Comparison of ENCODE assay signal across 1 cellular context in the genomic region with DNA sequence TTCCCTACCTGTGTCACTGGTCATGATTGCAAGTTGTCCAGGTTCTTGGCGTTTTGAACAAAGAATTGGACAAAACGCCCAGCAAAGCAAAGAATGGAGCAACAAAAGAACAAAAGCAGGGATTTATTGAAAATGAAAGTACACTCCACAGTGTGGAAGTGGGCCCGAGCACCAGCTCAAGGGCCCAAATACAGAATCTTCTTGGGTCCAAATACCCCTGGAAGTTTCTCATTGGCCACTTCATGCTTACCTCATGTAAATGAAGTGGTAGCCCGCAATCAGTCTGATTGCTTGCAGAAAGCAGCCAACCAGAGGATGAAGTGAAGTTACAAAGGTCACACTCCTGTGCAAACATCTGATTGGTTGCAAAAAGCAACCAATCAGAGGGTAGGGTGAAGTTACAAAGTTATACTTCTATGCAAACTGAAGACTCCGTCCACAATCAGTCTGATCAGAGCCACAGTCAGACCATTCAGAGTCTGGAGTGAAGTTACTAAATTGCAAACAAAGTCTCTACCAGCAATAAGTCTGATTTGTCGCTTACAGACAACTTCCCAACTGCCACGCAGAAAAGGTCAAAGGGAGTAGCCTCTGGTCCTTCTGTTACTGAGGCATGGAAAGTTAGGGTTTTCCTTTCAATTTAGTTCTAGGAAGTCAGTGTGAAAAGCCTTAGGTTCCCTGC.
TF ChIP-seq lines count a peak whose summit lies in the region.

No MANE protein-coding gene starts in this region.

TF ChIP-seq in GM23338, 12 proteins besides CTCF, POLR2A, EP300 and RAD21:
- TF ChIP-seq, protein P1, sequence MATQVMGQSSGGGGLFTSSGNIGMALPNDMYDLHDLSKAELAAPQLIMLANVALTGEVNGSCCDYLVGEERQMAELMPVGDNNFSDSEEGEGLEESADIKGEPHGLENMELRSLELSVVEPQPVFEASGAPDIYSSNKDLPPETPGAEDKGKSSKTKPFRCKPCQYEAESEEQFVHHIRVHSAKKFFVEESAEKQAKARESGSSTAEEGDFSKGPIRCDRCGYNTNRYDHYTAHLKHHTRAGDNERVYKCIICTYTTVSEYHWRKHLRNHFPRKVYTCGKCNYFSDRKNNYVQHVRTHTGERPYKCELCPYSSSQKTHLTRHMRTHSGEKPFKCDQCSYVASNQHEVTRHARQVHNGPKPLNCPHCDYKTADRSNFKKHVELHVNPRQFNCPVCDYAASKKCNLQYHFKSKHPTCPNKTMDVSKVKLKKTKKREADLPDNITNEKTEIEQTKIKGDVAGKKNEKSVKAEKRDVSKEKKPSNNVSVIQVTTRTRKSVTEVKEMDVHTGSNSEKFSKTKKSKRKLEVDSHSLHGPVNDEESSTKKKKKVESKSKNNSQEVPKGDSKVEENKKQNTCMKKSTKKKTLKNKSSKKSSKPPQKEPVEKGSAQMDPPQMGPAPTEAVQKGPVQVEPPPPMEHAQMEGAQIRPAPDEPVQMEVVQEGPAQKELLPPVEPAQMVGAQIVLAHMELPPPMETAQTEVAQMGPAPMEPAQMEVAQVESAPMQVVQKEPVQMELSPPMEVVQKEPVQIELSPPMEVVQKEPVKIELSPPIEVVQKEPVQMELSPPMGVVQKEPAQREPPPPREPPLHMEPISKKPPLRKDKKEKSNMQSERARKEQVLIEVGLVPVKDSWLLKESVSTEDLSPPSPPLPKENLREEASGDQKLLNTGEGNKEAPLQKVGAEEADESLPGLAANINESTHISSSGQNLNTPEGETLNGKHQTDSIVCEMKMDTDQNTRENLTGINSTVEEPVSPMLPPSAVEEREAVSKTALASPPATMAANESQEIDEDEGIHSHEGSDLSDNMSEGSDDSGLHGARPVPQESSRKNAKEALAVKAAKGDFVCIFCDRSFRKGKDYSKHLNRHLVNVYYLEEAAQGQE (IDR thresholded peaks at IDR 0.05; ENCODE audit: unreplicated experiment) = no peak
- TF ChIP-seq STAT1 (IDR thresholded peaks at IDR 0.05; ENCODE audit: unreplicated experiment) = no peak
- TF ChIP-seq, protein P2, sequence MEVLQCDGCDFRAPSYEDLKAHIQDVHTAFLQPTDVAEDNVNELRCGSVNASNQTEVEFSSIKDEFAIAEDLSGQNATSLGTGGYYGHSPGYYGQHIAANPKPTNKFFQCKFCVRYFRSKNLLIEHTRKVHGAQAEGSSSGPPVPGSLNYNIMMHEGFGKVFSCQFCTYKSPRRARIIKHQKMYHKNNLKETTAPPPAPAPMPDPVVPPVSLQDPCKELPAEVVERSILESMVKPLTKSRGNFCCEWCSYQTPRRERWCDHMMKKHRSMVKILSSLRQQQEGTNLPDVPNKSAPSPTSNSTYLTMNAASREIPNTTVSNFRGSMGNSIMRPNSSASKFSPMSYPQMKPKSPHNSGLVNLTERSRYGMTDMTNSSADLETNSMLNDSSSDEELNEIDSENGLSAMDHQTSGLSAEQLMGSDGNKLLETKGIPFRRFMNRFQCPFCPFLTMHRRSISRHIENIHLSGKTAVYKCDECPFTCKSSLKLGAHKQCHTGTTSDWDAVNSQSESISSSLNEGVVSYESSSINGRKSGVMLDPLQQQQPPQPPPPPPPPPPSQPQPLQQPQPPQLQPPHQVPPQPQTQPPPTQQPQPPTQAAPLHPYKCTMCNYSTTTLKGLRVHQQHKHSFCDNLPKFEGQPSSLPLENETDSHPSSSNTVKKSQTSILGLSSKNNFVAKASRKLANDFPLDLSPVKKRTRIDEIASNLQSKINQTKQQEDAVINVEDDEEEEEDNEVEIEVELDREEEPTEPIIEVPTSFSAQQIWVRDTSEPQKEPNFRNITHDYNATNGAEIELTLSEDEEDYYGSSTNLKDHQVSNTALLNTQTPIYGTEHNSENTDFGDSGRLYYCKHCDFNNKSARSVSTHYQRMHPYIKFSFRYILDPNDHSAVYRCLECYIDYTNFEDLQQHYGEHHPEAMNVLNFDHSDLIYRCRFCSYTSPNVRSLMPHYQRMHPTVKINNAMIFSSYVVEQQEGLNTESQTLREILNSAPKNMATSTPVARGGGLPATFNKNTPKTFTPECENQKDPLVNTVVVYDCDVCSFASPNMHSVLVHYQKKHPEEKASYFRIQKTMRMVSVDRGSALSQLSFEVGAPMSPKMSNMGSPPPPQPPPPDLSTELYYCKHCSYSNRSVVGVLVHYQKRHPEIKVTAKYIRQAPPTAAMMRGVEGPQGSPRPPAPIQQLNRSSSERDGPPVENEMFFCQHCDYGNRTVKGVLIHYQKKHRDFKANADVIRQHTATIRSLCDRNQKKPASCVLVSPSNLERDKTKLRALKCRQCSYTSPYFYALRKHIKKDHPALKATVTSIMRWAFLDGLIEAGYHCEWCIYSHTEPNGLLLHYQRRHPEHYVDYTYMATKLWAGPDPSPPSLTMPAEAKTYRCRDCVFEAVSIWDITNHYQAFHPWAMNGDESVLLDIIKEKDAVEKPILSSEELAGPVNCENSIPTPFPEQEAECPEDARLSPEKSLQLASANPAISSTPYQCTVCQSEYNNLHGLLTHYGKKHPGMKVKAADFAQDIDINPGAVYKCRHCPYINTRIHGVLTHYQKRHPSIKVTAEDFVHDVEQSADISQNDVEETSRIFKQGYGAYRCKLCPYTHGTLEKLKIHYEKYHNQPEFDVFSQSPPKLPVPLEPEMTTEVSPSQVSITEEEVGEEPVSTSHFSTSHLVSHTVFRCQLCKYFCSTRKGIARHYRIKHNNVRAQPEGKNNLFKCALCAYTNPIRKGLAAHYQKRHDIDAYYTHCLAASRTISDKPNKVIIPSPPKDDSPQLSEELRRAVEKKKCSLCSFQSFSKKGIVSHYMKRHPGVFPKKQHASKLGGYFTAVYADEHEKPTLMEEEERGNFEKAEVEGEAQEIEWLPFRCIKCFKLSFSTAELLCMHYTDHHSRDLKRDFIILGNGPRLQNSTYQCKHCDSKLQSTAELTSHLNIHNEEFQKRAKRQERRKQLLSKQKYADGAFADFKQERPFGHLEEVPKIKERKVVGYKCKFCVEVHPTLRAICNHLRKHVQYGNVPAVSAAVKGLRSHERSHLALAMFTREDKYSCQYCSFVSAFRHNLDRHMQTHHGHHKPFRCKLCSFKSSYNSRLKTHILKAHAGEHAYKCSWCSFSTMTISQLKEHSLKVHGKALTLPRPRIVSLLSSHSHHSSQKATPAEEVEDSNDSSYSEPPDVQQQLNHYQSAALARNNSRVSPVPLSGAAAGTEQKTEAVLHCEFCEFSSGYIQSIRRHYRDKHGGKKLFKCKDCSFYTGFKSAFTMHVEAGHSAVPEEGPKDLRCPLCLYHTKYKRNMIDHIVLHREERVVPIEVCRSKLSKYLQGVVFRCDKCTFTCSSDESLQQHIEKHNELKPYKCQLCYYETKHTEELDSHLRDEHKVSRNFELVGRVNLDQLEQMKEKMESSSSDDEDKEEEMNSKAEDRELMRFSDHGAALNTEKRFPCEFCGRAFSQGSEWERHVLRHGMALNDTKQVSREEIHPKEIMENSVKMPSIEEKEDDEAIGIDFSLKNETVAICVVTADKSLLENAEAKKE (CRISPR knock-in tag; IDR thresholded peaks at IDR 0.05) = no peak
- TF ChIP-seq CREB1 (CRISPR knock-in tag; IDR thresholded peaks at IDR 0.05; ENCODE audit: low read depth) = no peak
- TF ChIP-seq, protein P3, sequence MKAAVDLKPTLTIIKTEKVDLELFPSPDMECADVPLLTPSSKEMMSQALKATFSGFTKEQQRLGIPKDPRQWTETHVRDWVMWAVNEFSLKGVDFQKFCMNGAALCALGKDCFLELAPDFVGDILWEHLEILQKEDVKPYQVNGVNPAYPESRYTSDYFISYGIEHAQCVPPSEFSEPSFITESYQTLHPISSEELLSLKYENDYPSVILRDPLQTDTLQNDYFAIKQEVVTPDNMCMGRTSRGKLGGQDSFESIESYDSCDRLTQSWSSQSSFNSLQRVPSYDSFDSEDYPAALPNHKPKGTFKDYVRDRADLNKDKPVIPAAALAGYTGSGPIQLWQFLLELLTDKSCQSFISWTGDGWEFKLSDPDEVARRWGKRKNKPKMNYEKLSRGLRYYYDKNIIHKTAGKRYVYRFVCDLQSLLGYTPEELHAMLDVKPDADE (IDR thresholded peaks at IDR 0.05) = no peak
- TF ChIP-seq NANOG (IDR thresholded peaks at IDR 0.05; ENCODE audit: borderline replicate concordance) = no peak
- no peak for TF ChIP-seq ZNF114 (CRISPR knock-in tag; IDR thresholded peaks at IDR 0.05)
- TF ChIP-seq JUNB (IDR thresholded peaks at IDR 0.05; ENCODE audit: unreplicated experiment) = no peak
- TF ChIP-seq EZH2phosphoT487 (IDR thresholded peaks at IDR 0.05; ENCODE audit: unreplicated experiment) = no peak
- TF ChIP-seq EZH2 (IDR thresholded peaks at IDR 0.05; ENCODE audit: low read depth, unreplicated experiment) = no peak
- TF ChIP-seq POLR2AphosphoS5 (IDR thresholded peaks at IDR 0.05; ENCODE audit: low read depth) = no peak
- TF ChIP-seq ZNF331 (CRISPR knock-in tag; IDR thresholded peaks at IDR 0.05; ENCODE audit: low read depth) = no peak
